1 cellular context compared by ENCODE assay signal in the genomic region with DNA sequence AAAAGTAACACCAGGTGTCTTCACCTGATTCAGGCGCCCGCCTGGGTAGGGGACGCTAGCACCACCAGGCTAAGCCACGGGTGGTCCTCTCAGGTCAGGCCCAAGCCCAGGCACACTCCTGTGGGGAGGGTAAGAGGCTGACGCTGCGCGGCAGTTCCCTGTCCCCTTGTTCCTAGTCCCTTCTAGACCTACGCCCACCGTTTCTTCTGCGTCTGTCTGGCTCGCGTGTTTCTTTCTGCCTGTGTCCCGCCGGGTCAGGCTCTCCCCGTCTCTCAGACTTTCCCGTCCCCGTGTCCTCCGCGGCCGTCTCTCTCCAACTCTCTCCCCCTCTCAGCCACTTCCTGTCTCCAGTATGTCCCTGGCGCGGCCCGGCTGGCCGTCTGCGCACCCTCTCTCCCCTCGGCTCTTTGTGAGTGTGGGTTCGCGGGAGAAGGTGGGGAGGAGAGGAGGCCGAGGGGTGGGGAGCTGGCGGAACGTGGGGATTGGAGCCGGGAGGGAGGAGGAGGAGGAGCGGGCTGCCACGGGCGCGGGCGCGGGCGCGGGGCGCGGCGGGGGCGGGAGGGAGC.
TF ChIP-seq lines count a peak whose summit lies in the region.

No MANE protein-coding gene starts in this region.

TF ChIP-seq in GM12878, 131 proteins besides CTCF, POLR2A, EP300 and RAD21:
- TF ChIP-seq CEBPB (IDR thresholded peaks at IDR 0.05; ENCODE audit: borderline replicate concordance in 1 of 2, low read depth in 2 of 2, low read length in 2 of 2) (no peak), NBN (IDR thresholded peaks at IDR 0.05) (0 out of 2 replicates have a peak, but pooled peaks have one; percentile 48), HDGF (IDR thresholded peaks at IDR 0.05) (peak; percentile 68; the same call in 1 of the 2 replicates), IKZF2 (IDR thresholded peaks at IDR 0.05) (peak; percentile 20 to 56; a peak in 3 of 4 replicates), EGR1 (IDR thresholded peaks at IDR 0.05; ENCODE audit: borderline replicate concordance in 1 of 2, low read depth in 2 of 2, low read length in 2 of 2) (0 out of 3 replicates have a peak, but pooled peaks of 1 of the 2 experiments have one; percentile 47), NFYA (IDR thresholded peaks at IDR 0.05; ENCODE audit: borderline replicate concordance, low read depth, low read length) (no peak), LARP7 (IDR thresholded peaks at IDR 0.05) (peak; percentile 50; the same call in 1 of the 2 replicates), BHLHE40 (IDR thresholded peaks at IDR 0.05; ENCODE audit: borderline replicate concordance in 1 of 2, low read depth in 2 of 2, low read length in 1 of 2) (peak in 1 of 2 experiments; percentile 3; a peak in 1 of 4 replicates), ETV6 (conservative IDR thresholded peaks at IDR 0.05 in 1 of 2, IDR thresholded peaks at IDR 0.05 in 1 of 2; ENCODE audit: borderline replicate concordance in 1 of 2, low read depth in 1 of 2) (no peak), MYC (IDR thresholded peaks at IDR 0.05; ENCODE audit: insufficient read depth, insufficient read length, insufficient replicate concordance, low read length, severe bottlenecking) (no peak), PML (IDR thresholded peaks at IDR 0.05; ENCODE audit: low read length) (no peak), BACH1 (IDR thresholded peaks at IDR 0.05; ENCODE audit: borderline replicate concordance) (peak; percentile 25; the same call in 1 of the 2 replicates), IKZF1 (conservative IDR thresholded peaks at IDR 0.05) (peak; percentile 42), SPI1 (IDR thresholded peaks at IDR 0.05; ENCODE audit: borderline replicate concordance, insufficient read depth, low read depth, low read length) (peak; percentile 18; the same call in 1 of the 2 replicates), GATAD2B (conservative IDR thresholded peaks at IDR 0.05; ENCODE audit: low read depth) (peak; percentile 58; the same call in 1 of the 2 replicates), CHD2 (IDR thresholded peaks at IDR 0.05; ENCODE audit: borderline replicate concordance, low read depth, low read length) (no peak), MXI1 (IDR thresholded peaks at IDR 0.05; ENCODE audit: low read depth, low read length) (0 out of 2 replicates have a peak, but pooled peaks have one; percentile 25)
- TF ChIP-seq, protein P1, sequence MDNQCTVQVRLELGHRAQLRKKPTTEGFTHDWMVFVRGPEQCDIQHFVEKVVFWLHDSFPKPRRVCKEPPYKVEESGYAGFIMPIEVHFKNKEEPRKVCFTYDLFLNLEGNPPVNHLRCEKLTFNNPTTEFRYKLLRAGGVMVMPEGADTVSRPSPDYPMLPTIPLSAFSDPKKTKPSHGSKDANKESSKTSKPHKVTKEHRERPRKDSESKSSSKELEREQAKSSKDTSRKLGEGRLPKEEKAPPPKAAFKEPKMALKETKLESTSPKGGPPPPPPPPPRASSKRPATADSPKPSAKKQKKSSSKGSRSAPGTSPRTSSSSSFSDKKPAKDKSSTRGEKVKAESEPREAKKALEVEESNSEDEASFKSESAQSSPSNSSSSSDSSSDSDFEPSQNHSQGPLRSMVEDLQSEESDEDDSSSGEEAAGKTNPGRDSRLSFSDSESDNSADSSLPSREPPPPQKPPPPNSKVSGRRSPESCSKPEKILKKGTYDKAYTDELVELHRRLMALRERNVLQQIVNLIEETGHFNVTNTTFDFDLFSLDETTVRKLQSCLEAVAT (IDR thresholded peaks at IDR 0.05): 0 out of 2 replicates have a peak, but pooled peaks have one; percentile 17
- TF ChIP-seq, protein P2, sequence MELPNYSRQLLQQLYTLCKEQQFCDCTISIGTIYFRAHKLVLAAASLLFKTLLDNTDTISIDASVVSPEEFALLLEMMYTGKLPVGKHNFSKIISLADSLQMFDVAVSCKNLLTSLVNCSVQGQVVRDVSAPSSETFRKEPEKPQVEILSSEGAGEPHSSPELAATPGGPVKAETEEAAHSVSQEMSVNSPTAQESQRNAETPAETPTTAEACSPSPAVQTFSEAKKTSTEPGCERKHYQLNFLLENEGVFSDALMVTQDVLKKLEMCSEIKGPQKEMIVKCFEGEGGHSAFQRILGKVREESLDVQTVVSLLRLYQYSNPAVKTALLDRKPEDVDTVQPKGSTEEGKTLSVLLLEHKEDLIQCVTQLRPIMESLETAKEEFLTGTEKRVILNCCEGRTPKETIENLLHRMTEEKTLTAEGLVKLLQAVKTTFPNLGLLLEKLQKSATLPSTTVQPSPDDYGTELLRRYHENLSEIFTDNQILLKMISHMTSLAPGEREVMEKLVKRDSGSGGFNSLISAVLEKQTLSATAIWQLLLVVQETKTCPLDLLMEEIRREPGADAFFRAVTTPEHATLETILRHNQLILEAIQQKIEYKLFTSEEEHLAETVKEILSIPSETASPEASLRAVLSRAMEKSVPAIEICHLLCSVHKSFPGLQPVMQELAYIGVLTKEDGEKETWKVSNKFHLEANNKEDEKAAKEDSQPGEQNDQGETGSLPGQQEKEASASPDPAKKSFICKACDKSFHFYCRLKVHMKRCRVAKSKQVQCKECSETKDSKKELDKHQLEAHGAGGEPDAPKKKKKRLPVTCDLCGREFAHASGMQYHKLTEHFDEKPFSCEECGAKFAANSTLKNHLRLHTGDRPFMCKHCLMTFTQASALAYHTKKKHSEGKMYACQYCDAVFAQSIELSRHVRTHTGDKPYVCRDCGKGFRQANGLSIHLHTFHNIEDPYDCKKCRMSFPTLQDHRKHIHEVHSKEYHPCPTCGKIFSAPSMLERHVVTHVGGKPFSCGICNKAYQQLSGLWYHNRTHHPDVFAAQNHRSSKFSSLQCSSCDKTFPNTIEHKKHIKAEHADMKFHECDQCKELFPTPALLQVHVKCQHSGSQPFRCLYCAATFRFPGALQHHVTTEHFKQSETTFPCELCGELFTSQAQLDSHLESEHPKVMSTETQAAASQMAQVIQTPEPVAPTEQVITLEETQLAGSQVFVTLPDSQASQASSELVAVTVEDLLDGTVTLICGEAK (IDR thresholded peaks at IDR 0.05; ENCODE audit: borderline replicate concordance): peak; percentile 34; the same call in 1 of the 2 replicates
- TF ChIP-seq, protein P3, sequence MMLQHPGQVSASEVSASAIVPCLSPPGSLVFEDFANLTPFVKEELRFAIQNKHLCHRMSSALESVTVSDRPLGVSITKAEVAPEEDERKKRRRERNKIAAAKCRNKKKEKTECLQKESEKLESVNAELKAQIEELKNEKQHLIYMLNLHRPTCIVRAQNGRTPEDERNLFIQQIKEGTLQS (IDR thresholded peaks at IDR 0.05; ENCODE audit: borderline replicate concordance, extremely low read depth, low read depth, low read length): no peak
- TF ChIP-seq, protein P4, sequence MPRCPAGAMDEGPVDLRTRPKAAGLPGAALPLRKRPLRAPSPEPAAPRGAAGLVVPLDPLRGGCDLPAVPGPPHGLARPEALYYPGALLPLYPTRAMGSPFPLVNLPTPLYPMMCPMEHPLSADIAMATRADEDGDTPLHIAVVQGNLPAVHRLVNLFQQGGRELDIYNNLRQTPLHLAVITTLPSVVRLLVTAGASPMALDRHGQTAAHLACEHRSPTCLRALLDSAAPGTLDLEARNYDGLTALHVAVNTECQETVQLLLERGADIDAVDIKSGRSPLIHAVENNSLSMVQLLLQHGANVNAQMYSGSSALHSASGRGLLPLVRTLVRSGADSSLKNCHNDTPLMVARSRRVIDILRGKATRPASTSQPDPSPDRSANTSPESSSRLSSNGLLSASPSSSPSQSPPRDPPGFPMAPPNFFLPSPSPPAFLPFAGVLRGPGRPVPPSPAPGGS (IDR thresholded peaks at IDR 0.05; ENCODE audit: borderline replicate concordance, insufficient read depth, low read depth, low read length, poor library complexity, severe bottlenecking): no peak
- TF ChIP-seq, protein P5, sequence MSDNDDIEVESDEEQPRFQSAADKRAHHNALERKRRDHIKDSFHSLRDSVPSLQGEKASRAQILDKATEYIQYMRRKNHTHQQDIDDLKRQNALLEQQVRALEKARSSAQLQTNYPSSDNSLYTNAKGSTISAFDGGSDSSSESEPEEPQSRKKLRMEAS (IDR thresholded peaks at IDR 0.05; ENCODE audit: low read depth, low read length): 0 out of 2 replicates have a peak, but pooled peaks have one; percentile 23
- TF ChIP-seq, protein P6, sequence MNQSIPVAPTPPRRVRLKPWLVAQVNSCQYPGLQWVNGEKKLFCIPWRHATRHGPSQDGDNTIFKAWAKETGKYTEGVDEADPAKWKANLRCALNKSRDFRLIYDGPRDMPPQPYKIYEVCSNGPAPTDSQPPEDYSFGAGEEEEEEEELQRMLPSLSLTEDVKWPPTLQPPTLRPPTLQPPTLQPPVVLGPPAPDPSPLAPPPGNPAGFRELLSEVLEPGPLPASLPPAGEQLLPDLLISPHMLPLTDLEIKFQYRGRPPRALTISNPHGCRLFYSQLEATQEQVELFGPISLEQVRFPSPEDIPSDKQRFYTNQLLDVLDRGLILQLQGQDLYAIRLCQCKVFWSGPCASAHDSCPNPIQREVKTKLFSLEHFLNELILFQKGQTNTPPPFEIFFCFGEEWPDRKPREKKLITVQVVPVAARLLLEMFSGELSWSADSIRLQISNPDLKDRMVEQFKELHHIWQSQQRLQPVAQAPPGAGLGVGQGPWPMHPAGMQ (IDR thresholded peaks at IDR 0.05; ENCODE audit: borderline replicate concordance): no peak
- TF ChIP-seq, protein P7, sequence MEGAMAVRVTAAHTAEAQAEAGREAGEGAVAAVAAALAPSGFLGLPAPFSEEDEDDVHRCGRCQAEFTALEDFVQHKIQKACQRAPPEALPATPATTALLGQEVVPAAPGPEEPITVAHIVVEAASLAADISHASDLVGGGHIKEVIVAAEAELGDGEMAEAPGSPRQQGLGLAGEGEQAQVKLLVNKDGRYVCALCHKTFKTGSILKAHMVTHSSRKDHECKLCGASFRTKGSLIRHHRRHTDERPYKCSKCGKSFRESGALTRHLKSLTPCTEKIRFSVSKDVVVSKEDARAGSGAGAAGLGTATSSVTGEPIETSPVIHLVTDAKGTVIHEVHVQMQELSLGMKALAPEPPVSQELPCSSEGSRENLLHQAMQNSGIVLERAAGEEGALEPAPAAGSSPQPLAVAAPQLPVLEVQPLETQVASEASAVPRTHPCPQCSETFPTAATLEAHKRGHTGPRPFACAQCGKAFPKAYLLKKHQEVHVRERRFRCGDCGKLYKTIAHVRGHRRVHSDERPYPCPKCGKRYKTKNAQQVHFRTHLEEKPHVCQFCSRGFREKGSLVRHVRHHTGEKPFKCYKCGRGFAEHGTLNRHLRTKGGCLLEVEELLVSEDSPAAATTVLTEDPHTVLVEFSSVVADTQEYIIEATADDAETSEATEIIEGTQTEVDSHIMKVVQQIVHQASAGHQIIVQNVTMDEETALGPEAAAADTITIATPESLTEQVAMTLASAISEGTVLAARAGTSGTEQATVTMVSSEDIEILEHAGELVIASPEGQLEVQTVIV (IDR thresholded peaks at IDR 0.05; ENCODE audit: borderline replicate concordance, partially characterized antibody): peak; percentile 15
